Comparison of ENCODE assay signal across 13 cellular contexts in genomic region chr16:22370038-22370541, GRCh38. TPM values are rescaled to one million over a fixed set of nuclear protein-coding genes. Genes with fewer than 3 reads are reported as not detected.
DNase-seq lines count a peak whose midpoint lies in the region; ATAC-seq, FAIRE-seq and TF ChIP-seq lines count a peak whose summit lies in the region.
"Had no signal": no experiment of that assay in that cellular context is flagged by ENCODE, and none has a peak within 500 bp of the region (broad histone marks: within the 10 kb centered on the region; RNA-seq: fewer than 3 reads in every experiment).

No MANE protein-coding gene starts in this region.

- no peak for TF ChIP-seq EP300 in K562 (IDR thresholded peaks at IDR 0.05; ENCODE audit: low read length)

- H3K27me3 Mint-ChIP-seq in HFFc6 (ENCODE audit: insufficient read depth) = peaks cover 3% of the 10 kb centered on the region; the same call in 1 of the 2 replicates

- H3K9me3 ChIP-seq in AG04450 (ENCODE audit: control insufficient read depth, insufficient read depth, low read length) (peaks cover 5% of the 10 kb centered on the region; the same call in 1 of the 2 replicates), K562 (replicated peaks; ENCODE audit: control insufficient read depth, insufficient read depth, low read depth, low read length) (no peaks in the 10 kb centered on the region), muscle layer of colon (ENCODE audit: low read length) (no peaks in the 10 kb centered on the region), testis (no peaks in the 10 kb centered on the region)
- H3K9me3 ChIP-seq: upper lobe of right lung had no signal

- FAIRE-seq in K562 (lab: Jason Lieb, UNC) = no peak
- FAIRE-seq: colon, G401.6 had no signal

- H3K36me3 ChIP-seq in K562 (ENCODE audit: control insufficient read depth, insufficient read depth, low read length) (peaks cover 46% of the 10 kb centered on the region; the same call in 2 of the 3 replicates), muscle layer of colon (ENCODE audit: insufficient read depth, low read length) (no peaks in the 10 kb centered on the region), testis (ENCODE audit: low read depth, missing control alignments) (no peaks in the 10 kb centered on the region)
- H3K36me3 ChIP-seq: upper lobe of right lung had no signal

- H3K4me1 Mint-ChIP-seq in HFFc6 (ENCODE audit: low read depth) = peaks cover 78% of the 10 kb centered on the region

- TF ChIP-seq RAD21 in K562 (CRISPR knock-in tag; conservative IDR thresholded peaks at IDR 0.05 in 1 of 2, IDR thresholded peaks at IDR 0.05 in 1 of 2) = no peak

- TF ChIP-seq POLR2A in K562 (conservative IDR thresholded peaks at IDR 0.05) (no peak), testis (IDR thresholded peaks at IDR 0.05) (no peak)

- no peak for TF ChIP-seq CTCF in AG04450 (IDR thresholded peaks at IDR 0.05; ENCODE audit: low read depth, low read length)
- no peak for TF ChIP-seq CTCF in HFFc6 (IDR thresholded peaks at IDR 0.05)
- TF ChIP-seq CTCF in K562 (IDR thresholded peaks at IDR 0.05 in 2 of 3, conservative IDR thresholded peaks at IDR 0.05 in 1 of 3; ENCODE audit: insufficient read depth in 2 of 3, low read depth in 1 of 3, low read length in 3 of 3) = no peak
- no peak for TF ChIP-seq CTCF in testis (IDR thresholded peaks at IDR 0.05)

- ATAC-seq in K562 = no peak
- no peak for ATAC-seq in HG03442 (IDR thresholded peaks at IDR 0.05; ENCODE audit: unreplicated experiment)
- ATAC-seq: upper lobe of right lung had no signal

- H3K27me3 ChIP-seq in AG04450 (ENCODE audit: control insufficient read depth, insufficient read depth, low read length) (no peaks in the 10 kb centered on the region), K562 (ENCODE audit: control insufficient read depth in 2 of 2, insufficient read depth in 2 of 2, low read length in 2 of 2) (no peaks in the 10 kb centered on the region), muscle layer of colon (ENCODE audit: control insufficient read depth in 1 of 2, insufficient read depth in 2 of 2, low read length in 2 of 2) (no peaks in the 10 kb centered on the region), testis (no peaks in the 10 kb centered on the region)
- H3K27me3 ChIP-seq: upper lobe of right lung had no signal

- peak overlapping the region; percentile 97 for H3K4me3 Mint-ChIP-seq in HFFc6
- H3K4me3 Mint-ChIP-seq: neural crest cell had no signal

- H3K27ac Mint-ChIP-seq in HFFc6 = peak overlapping the region; percentile 90

- CTCF ChIA-PET in AG04450 (lab: Charles Lee) (interaction anchor here (0.9 to 1.4 kb wide), 3 partner anchors 17 to 70 kb away, joined by 3 to 5 read pairs (median 4); no protein-coding TSS in a partner anchor), K562 (lab: Yijun Ruan, JAX; ENCODE audit: low intra/inter-chr PET ratio) (no interaction called here)

- peaks cover 87% of the 10 kb centered on the region for H3K79me2 ChIP-seq in K562 (ENCODE audit: control insufficient read depth, insufficient read depth, low read length)

- POLR2A ChIA-PET in AG04450 (lab: Yijun Ruan, JAX) (interaction anchor here (0.9 to 2.1 kb wide), 7 partner anchors 12 to 40 kb away, joined by 4 to 16 read pairs (median 11); no protein-coding TSS in a partner anchor), K562 (lab: Yijun Ruan, JAX) (interaction anchor here (1.0 to 1.3 kb wide), 2 partner anchors 9 to 12 kb away, joined by 3 to 5 read pairs; no protein-coding TSS in a partner anchor)

- DNase-seq in AG04450 (ENCODE audit: low read depth, low spot score) = peak; percentile 77
- DNase-seq in HFFc6 = peak; percentile 97
- DNase-seq in K562 (ENCODE audit: extremely low read depth in 1 of 4, low spot score in 3 of 4) = no peak
- no peak for DNase-seq in testis
- no peak for DNase-seq in NCI-H146 (lab: John Stamatoyannopoulos, UW)
- DNase-seq in Kasumi-1 (lab: John Stamatoyannopoulos, UW) = no peak
- DNase-seq: NCI-H1105 treated with DMSO at 0.1 percent for 48 hours, upper lobe of right lung had no signal

- intact Hi-C loops in K562 (cut with micrococcal nuclease) (loop anchor here (5.0 kb wide), 1 partner anchor 173 kb away; no protein-coding TSS in a partner anchor), testis (cut with DNase I; ENCODE audit: low total_unique reads) (no loop called here)

- H3K4me1 ChIP-seq in K562 (replicated peaks in 1 of 2; ENCODE audit: control insufficient read depth in 2 of 2, insufficient read depth in 2 of 2, low read length in 2 of 2) (peaks cover 15 to 28% of the 10 kb centered on the region in 2 experiments; a peak in 4 of 5 replicates), muscle layer of colon (ENCODE audit: insufficient read depth, low read length) (peaks cover 61% of the 10 kb centered on the region), testis (peaks cover 4% of the 10 kb centered on the region)

- H4K20me1 ChIP-seq in K562 (replicated peaks; ENCODE audit: control insufficient read depth, insufficient read depth, low read length) = no peaks in the 10 kb centered on the region

- no TSS peak for BruUV-seq in K562 (replicated peaks; lab: Mats Ljungman, UMichigan)

- H3K4me3 ChIP-seq in AG04450 (ENCODE audit: low read depth, low read length) = peak overlapping the region; percentile 45
- H3K4me3 ChIP-seq in K562 = no peak overlapping the region
- H3K4me3 ChIP-seq in muscle layer of colon (ENCODE audit: low read depth in 1 of 2, low read length in 2 of 2) = no peak overlapping the region
- no peak overlapping the region for H3K4me3 ChIP-seq in testis
- H3K4me3 ChIP-seq: upper lobe of right lung had no signal

- peak overlapping the region; percentile 96 for H3K27ac ChIP-seq in AG04450 (ENCODE audit: low read depth, low read length)
- peak overlapping the region; percentile 36; the same call in 1 of the 3 replicates for H3K27ac ChIP-seq in K562 (ENCODE audit: extremely low read depth, low read depth, low read length)
- H3K27ac ChIP-seq in muscle layer of colon (ENCODE audit: low read depth, low read length) = peak overlapping the region; percentile 79
- H3K27ac ChIP-seq in testis = no peak overlapping the region
- H3K27ac ChIP-seq: upper lobe of right lung had no signal

- peaks cover 50% of the 10 kb centered on the region for H3K36me3 Mint-ChIP-seq in HFFc6 (ENCODE audit: low read depth)

- 53% methylated on average over 1 of the region's 1 CpG for WGBS in K562 (ENCODE audit: insufficient coverage, low coverage, missing lambda C conversion rate)
- 52 to 55% methylated on average over 1 of the region's 1 CpG for WGBS in testis, 2 donors

- in situ Hi-C loops in K562 (cut with MboI) = no loop called here

- H3K9ac ChIP-seq in K562 (ENCODE audit: insufficient read depth in 1 of 2, low read depth in 2 of 2, low read length in 2 of 2) (no peak overlapping the region), muscle layer of colon (ENCODE audit: low read length) (peak overlapping the region; percentile 12)

- no peak overlapping the region for H2AFZ ChIP-seq in K562 (ENCODE audit: low read depth, low read length)

- H3K4me2 ChIP-seq in K562 (ENCODE audit: insufficient read depth, low read length) = no peak overlapping the region

- no peaks in the 10 kb centered on the region for H3K9me3 Mint-ChIP-seq in HFFc6

- H3K9me1 ChIP-seq in K562 (ENCODE audit: control insufficient read depth, insufficient read depth, low read length) = no peaks in the 10 kb centered on the region

TF ChIP-seq in K562, 482 proteins besides CTCF, POLR2A, EP300 and RAD21 (continues in another document):
- TF ChIP-seq ZNF143 (CRISPR knock-in tag; IDR thresholded peaks at IDR 0.05) (no peak), SIN3B (IDR thresholded peaks at IDR 0.05; ENCODE audit: low read depth) (no peak), CC2D1A (IDR thresholded peaks at IDR 0.05) (no peak), E2F1 (CRISPR knock-in tag; IDR thresholded peaks at IDR 0.05) (no peak), USF2 (CRISPR knock-in tag; IDR thresholded peaks at IDR 0.05) (no peak)

RNA-seq across cellular contexts. Expression of gene CDR2, which starts 4.3 kb away (rescaled TPM):
- polyA plus RNA-seq in AG04450 (2011; rRNA removed) = 128 and 138 TPM in 2 replicates
- polyA minus RNA-seq in AG04450 (2011; rRNA and poly(A)+ RNA removed) = 110 and 113 TPM in 2 replicates
- total RNA-seq in HFFc6 (2021; fragmentation: NEBNext Ultra II Directional; extraction: Animal tissue kit (Norgen Biotek cat#: 25700)) = 10 to 100 TPM; 35.9 to 43.4 (median 39.1) TPM
- total RNA-seq in K562 (2011; cell fraction: chromatin; rRNA removed; ENCODE audit: low replicate concordance) = 15.8 and 27.5 TPM in 2 replicates
- total RNA-seq in K562 (2011; cell fraction: nucleolus; rRNA removed) = 14.7 and 18.3 TPM in 2 replicates
- total RNA-seq in K562 (2011; cell fraction: nucleoplasm; rRNA removed) = 14.1 and 15.6 TPM in 2 replicates
- total RNA-seq in K562 (2014; rRNA removed) = 18.9 and 20.5 TPM in 2 replicates
- total RNA-seq in K562 (2014; rRNA removed; fragmentation: Illumina TruSeq; extraction: Trizol) = 19.9 and 20.1 TPM in 2 replicates
- total RNA-seq in K562 (2015; rRNA removed; fragmentation: Illumina TruSeq; extraction: Trizol) = 18.6 and 21.9 TPM in 2 replicates
- 22.1 and 23.1 TPM in 2 replicates for total RNA-seq in K562 (2021)
- 25.6 and 30.3 TPM in 2 replicates for polyA plus RNA-seq in K562 (2011; rRNA removed)
- 12.0 and 18.5 TPM in 2 replicates for polyA plus RNA-seq in K562 (2011; cell fraction: cytosol; rRNA removed)
- 8.0 and 10.4 TPM in 2 replicates for polyA plus RNA-seq in K562 (2011; cell fraction: nucleus; rRNA removed)
- 14.9 and 15.5 TPM in 2 replicates for polyA plus RNA-seq in K562 (2012)
- 26.3 and 27.9 TPM in 2 replicates for polyA plus RNA-seq in K562 (2014; fragmentation: Illumina TruSeq; extraction: Trizol)
- polyA plus RNA-seq in K562 (2014; fragmentation: Nextera tagmentation; extraction: Ambion mirVana) = 1 to 10 TPM; 4.6 to 5.3 TPM
- 21.7 and 23.0 TPM in 2 replicates for polyA plus RNA-seq in K562 (2014; rRNA removed)
- polyA minus RNA-seq in K562 (2011; rRNA and poly(A)+ RNA removed) = 37.9 and 40.4 TPM in 2 replicates
- polyA minus RNA-seq in K562 (2011; cell fraction: cytosol; rRNA and poly(A)+ RNA removed) = 17.8 and 20.6 TPM in 2 replicates
- 9.7 and 11.4 TPM in 2 replicates for polyA minus RNA-seq in K562 (2011; cell fraction: nucleus; rRNA and poly(A)+ RNA removed)
- total RNA-seq in testis = 10 to 100 TPM; 56.8 to 63.7 TPM
- 133 TPM for polyA plus RNA-seq in testis (ENCODE audit: insufficient read depth, low read depth, low replicate concordance)

Comparison
In these comparisons a context has a peak if more than half of its experiments do, and no peak if none do; other contexts are left out.
1. DNase-seq: peak in AG04450 (single experiment) and HFFc6 (single experiment); none in K562 (0 of 4), testis (single experiment), NCI-H146 (single experiment) and Kasumi-1 (0 of 2).
2. H3K27ac ChIP-seq: peak in AG04450 (single experiment), K562 (single experiment) and muscle layer of colon (single experiment); none in testis (0 of 2).